ENCODE assay signal across 29 cellular contexts in genomic region chr11:123856444-123856843, GRCh38. TPM values are rescaled to one million over a fixed set of nuclear protein-coding genes. Genes with fewer than 3 reads are reported as not detected.
"Had no signal": no experiment of that assay in that cellular context is flagged by ENCODE, and none has a peak within 500 bp of the region (broad histone marks: within the 10 kb centered on the region; RNA-seq: fewer than 3 reads in every experiment).

No MANE protein-coding gene starts in this region.

- H3K27me3 ChIP-seq: adrenal gland, body of pancreas had no signal

- H3K4me1 Mint-ChIP-seq: activated CD4-positive, alpha-beta T cell treated with anti-CD3 and anti-CD28 coated beads, Interleukin-2, amount 10 ng/mL, durations not matched to agents 7 days and 5 days had no signal

- H3K9me3 Mint-ChIP-seq: activated CD4-positive, alpha-beta T cell treated with anti-CD3 and anti-CD28 coated beads, Interleukin-2, amount 10 ng/mL, durations not matched to agents 7 days and 5 days; activated T-helper 1 cell treated with anti-CD3 and anti-CD28 coated beads, Interleukin-12 subunit alpha, Interleukin-12 subunit beta, Interleukin-2, Interleukin-4 antibody, amounts not matched to agents 30 ng/mL and 10 ng/mL and 1 ng/mL, durations not matched to agents 14 hours and 24 hours and 36 hours; T-helper 1 cell treated with Interleukin-12 subunit alpha and Interleukin-12 subunit beta and Interleukin-4 antibody, amounts not matched to agents 30 μg/mL and 1 μg/mL, for 36 hours; T-helper 2 cell treated with Interferon-gamma antibody and Interleukin-4, amounts not matched to agents 5 μg/mL and 100 μg/mL, for 36 hours had no signal

- H3K36me3 ChIP-seq: adrenal gland had no signal

- H3K4me3 ChIP-seq: adrenal gland, body of pancreas, SK-N-MC had no signal

- FAIRE-seq: astrocyte, TTC549 had no signal

- H3K36me3 Mint-ChIP-seq: activated naive CD4-positive, alpha-beta T cell treated with anti-CD3 and anti-CD28 coated beads, Interleukin-2, amount 50 U/mL, for 72 hours had no signal

- H3K27ac Mint-ChIP-seq: activated CD4-positive, alpha-beta T cell treated with anti-CD3 and anti-CD28 coated beads, Interleukin-2, amount 10 ng/mL, durations not matched to agents 7 days and 5 days; activated CD8-positive, alpha-beta T cell treated with anti-CD3 and anti-CD28 coated beads, Interleukin-2, amount 10 ng/mL, durations not matched to agents 7 days and 5 days; activated naive CD4-positive, alpha-beta T cell treated with anti-CD3 and anti-CD28 coated beads for 36 hours; activated naive CD4-positive, alpha-beta T cell treated with anti-CD3 and anti-CD28 coated beads, Interleukin-2, amount 50 U/mL, for 72 hours; activated T-helper 1 cell treated with anti-CD3 and anti-CD28 coated beads, Interleukin-12 subunit alpha, Interleukin-12 subunit beta, Interleukin-2, Interleukin-4 antibody, amounts not matched to agents 30 ng/mL and 10 ng/mL and 1 ng/mL, durations not matched to agents 14 hours and 24 hours and 36 hours; T-helper 1 cell treated with Interleukin-12 subunit alpha and Interleukin-12 subunit beta and Interleukin-4 antibody, amounts not matched to agents 30 μg/mL and 1 μg/mL, for 36 hours; T-helper 2 cell treated with Interferon-gamma antibody and Interleukin-4, amounts not matched to agents 5 μg/mL and 100 μg/mL, for 36 hours had no signal

- H3K4me3 Mint-ChIP-seq: activated CD4-positive, alpha-beta T cell treated with anti-CD3 and anti-CD28 coated beads, Interleukin-2, amount 10 ng/mL, durations not matched to agents 7 days and 5 days; activated CD8-positive, alpha-beta T cell treated with anti-CD3 and anti-CD28 coated beads, Interleukin-2, amount 10 ng/mL, durations not matched to agents 7 days and 5 days; activated naive CD4-positive, alpha-beta T cell treated with anti-CD3 and anti-CD28 coated beads for 36 hours; activated T-cell treated with anti-CD3 and anti-CD28 coated beads, Interleukin-2, amount 50 U/mL, for 4 hours; activated T-helper 1 cell treated with anti-CD3 and anti-CD28 coated beads, Interleukin-12 subunit alpha, Interleukin-12 subunit beta, Interleukin-2, Interleukin-4 antibody, amounts not matched to agents 30 ng/mL and 10 ng/mL and 1 ng/mL, durations not matched to agents 14 hours and 24 hours and 36 hours; T-helper 1 cell treated with Interleukin-12 subunit alpha and Interleukin-12 subunit beta and Interleukin-4 antibody, amounts not matched to agents 30 μg/mL and 1 μg/mL, for 36 hours; T-helper 2 cell treated with Interferon-gamma antibody and Interleukin-4, amounts not matched to agents 5 μg/mL and 100 μg/mL, for 36 hours had no signal

- DNase-seq: activated CD4-positive, alpha-beta T cell treated with anti-CD3 and anti-CD28 coated beads, Interleukin-2, amount 10 ng/mL, durations not matched to agents 7 days and 5 days; activated CD4-positive, alpha-beta T cell treated with anti-CD3 and anti-CD28 coated beads, Interleukin-2, amount 50 U/mL, for 48 hours; activated CD8-positive, alpha-beta T cell treated with anti-CD3 and anti-CD28 coated beads, Interleukin-2, amount 10 ng/mL, durations not matched to agents 7 days and 5 days; activated gamma-delta T cell treated with Interleukin-2 at 50 U/mL for 16 hours; activated naive CD4-positive, alpha-beta T cell treated with anti-CD3 and anti-CD28 coated beads for 36 hours; activated T-cell treated with anti-CD3 and anti-CD28 coated beads for 4 hours; activated T-cell treated with anti-CD3 and anti-CD28 coated beads, Interleukin-2, amount 50 U/mL, for 4 hours; adrenal gland; body of pancreas; central memory CD4-positive, alpha-beta T cell; NCI-H1105; NCI-H1417 treated with DMSO at 0.1 percent for 48 hours; NCI-H187 treated with DMSO at 0.1 percent for 48 hours; NCI-H2081; NCI-H2171 treated with DMSO at 0.1 percent for 48 hours; NCI-H2227 treated with DMSO at 0.1 percent for 48 hours; NCI-H446 treated with DMSO at 0.1 percent for 48 hours; NCI-H524; NCI-H69; Right ventricle myocardium superior had no signal

RNA-seq across cellular contexts. Expression of gene TMEM225, which starts 29.0 kb away (rescaled TPM):
- total RNA-seq: activated CD4-positive, alpha-beta T cell treated with anti-CD3 and anti-CD28 coated beads, Interleukin-2, amount 10 ng/mL, durations not matched to agents 7 days and 5 days; activated CD8-positive, alpha-beta T cell treated with anti-CD3 and anti-CD28 coated beads, Interleukin-2, amount 10 ng/mL, durations not matched to agents 7 days and 5 days; activated naive CD4-positive, alpha-beta T cell treated with anti-CD3 and anti-CD28 coated beads for 36 hours; activated naive CD4-positive, alpha-beta T cell treated with anti-CD3 and anti-CD28 coated beads, Interleukin-2, amount 50 U/mL, for 72 hours; activated T-cell treated with anti-CD3 and anti-CD28 coated beads, Interleukin-2, amount 50 U/mL, for 4 hours; activated T-helper 1 cell treated with anti-CD3 and anti-CD28 coated beads, Interleukin-12 subunit alpha, Interleukin-12 subunit beta, Interleukin-2, Interleukin-4 antibody, amounts not matched to agents 30 ng/mL and 10 ng/mL and 1 ng/mL, durations not matched to agents 14 hours and 24 hours and 36 hours; adrenal gland; astrocyte; body of pancreas; LHCN-M2; OCI-LY7; Right ventricle myocardium superior had no signal

RNA-seq across cellular contexts. Expression of gene OR8D4, which starts 45.5 kb away (rescaled TPM):
- total RNA-seq: activated CD4-positive, alpha-beta T cell treated with anti-CD3 and anti-CD28 coated beads, Interleukin-2, amount 10 ng/mL, durations not matched to agents 7 days and 5 days; activated CD8-positive, alpha-beta T cell treated with anti-CD3 and anti-CD28 coated beads, Interleukin-2, amount 10 ng/mL, durations not matched to agents 7 days and 5 days; activated naive CD4-positive, alpha-beta T cell treated with anti-CD3 and anti-CD28 coated beads for 36 hours; activated naive CD4-positive, alpha-beta T cell treated with anti-CD3 and anti-CD28 coated beads, Interleukin-2, amount 50 U/mL, for 72 hours; activated T-cell treated with anti-CD3 and anti-CD28 coated beads, Interleukin-2, amount 50 U/mL, for 4 hours; activated T-helper 1 cell treated with anti-CD3 and anti-CD28 coated beads, Interleukin-12 subunit alpha, Interleukin-12 subunit beta, Interleukin-2, Interleukin-4 antibody, amounts not matched to agents 30 ng/mL and 10 ng/mL and 1 ng/mL, durations not matched to agents 14 hours and 24 hours and 36 hours; adrenal gland; astrocyte; LHCN-M2; OCI-LY7; Right ventricle myocardium superior had no signal

RNA-seq across cellular contexts. Expression of gene OR6M1, which starts 50.3 kb away (rescaled TPM):
- total RNA-seq: activated CD4-positive, alpha-beta T cell treated with anti-CD3 and anti-CD28 coated beads, Interleukin-2, amount 10 ng/mL, durations not matched to agents 7 days and 5 days; activated CD8-positive, alpha-beta T cell treated with anti-CD3 and anti-CD28 coated beads, Interleukin-2, amount 10 ng/mL, durations not matched to agents 7 days and 5 days; activated naive CD4-positive, alpha-beta T cell treated with anti-CD3 and anti-CD28 coated beads for 36 hours; activated naive CD4-positive, alpha-beta T cell treated with anti-CD3 and anti-CD28 coated beads, Interleukin-2, amount 50 U/mL, for 72 hours; activated T-cell treated with anti-CD3 and anti-CD28 coated beads, Interleukin-2, amount 50 U/mL, for 4 hours; activated T-helper 1 cell treated with anti-CD3 and anti-CD28 coated beads, Interleukin-12 subunit alpha, Interleukin-12 subunit beta, Interleukin-2, Interleukin-4 antibody, amounts not matched to agents 30 ng/mL and 10 ng/mL and 1 ng/mL, durations not matched to agents 14 hours and 24 hours and 36 hours; adrenal gland; astrocyte; body of pancreas; LHCN-M2; OCI-LY7; Right ventricle myocardium superior had no signal
